In the genomic region with DNA sequence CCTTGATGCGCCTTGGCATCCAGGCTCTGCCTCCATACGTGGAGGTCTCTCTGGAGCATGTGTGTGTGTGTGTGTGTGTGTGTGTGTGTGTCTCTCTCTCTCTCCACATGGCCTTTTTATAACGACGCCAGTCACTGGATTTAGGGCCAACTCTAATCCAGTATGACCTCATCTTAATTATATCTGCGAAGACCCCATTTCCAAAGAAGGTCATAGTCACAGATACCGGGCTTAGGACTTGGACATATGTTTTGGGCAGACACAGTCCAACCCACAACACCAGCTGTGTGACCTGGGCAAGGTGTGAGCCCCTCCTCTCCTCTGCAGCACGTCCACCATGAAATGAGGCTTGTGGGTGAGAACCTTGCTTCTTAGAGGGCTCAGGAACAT, we compare ENCODE assay signal across 15 cellular contexts.
"Had no signal": no experiment of that assay in that cellular context is flagged by ENCODE, and none has a peak within 500 bp of the region (broad histone marks: within the 10 kb centered on the region; RNA-seq: fewer than 3 reads in every experiment).

No MANE protein-coding gene starts in this region.

- H3K27ac Mint-ChIP-seq: activated CD4-positive, alpha-beta memory T cell treated with anti-CD3 and anti-CD28 coated beads for 36 hours; activated naive CD4-positive, alpha-beta T cell treated with anti-CD3 and anti-CD28 coated beads, Interleukin-2, amount 50 U/mL, for 24 hours had no signal

- H3K4me3 Mint-ChIP-seq: activated CD4-positive, alpha-beta memory T cell treated with anti-CD3 and anti-CD28 coated beads for 36 hours; activated naive CD4-positive, alpha-beta T cell treated with anti-CD3 and anti-CD28 coated beads, Interleukin-2, amount 50 U/mL, for 24 hours; activated T-cell treated with anti-CD3 and anti-CD28 coated beads, Interleukin-2, amount 50 U/mL, for 4 hours; nephron had no signal

- H3K9me3 Mint-ChIP-seq: activated CD4-positive, alpha-beta memory T cell treated with anti-CD3 and anti-CD28 coated beads for 36 hours; activated naive CD4-positive, alpha-beta T cell treated with anti-CD3 and anti-CD28 coated beads, Interleukin-2, amount 50 U/mL, for 24 hours; activated T-cell treated with anti-CD3 and anti-CD28 coated beads, Interleukin-2, amount 50 U/mL, for 4 hours; nephron had no signal

- DNase-seq: activated CD4-positive, alpha-beta memory T cell treated with anti-CD3 and anti-CD28 coated beads for 36 hours; activated CD4-positive, alpha-beta T cell treated with anti-CD3 and anti-CD28 coated beads for 1 hour; activated effector memory CD4-positive, alpha-beta T cell treated with anti-CD3 and anti-CD28 coated beads, Interleukin-2, amount 50 U/mL, for 16 hours; activated T-cell treated with anti-CD3 and anti-CD28 coated beads, Interleukin-2, amount 50 U/mL, for 4 hours; colonic mucosa; effector CD8-positive, alpha-beta T cell; foreskin fibroblast; sigmoid colon; spleen; stomach; T-helper 1 cell; testis had no signal

- H3K9me3 ChIP-seq: adrenal gland, colonic mucosa, sigmoid colon, spleen, stomach, testis had no signal

- H3K27me3 ChIP-seq: adrenal gland, colonic mucosa, sigmoid colon, spleen, stomach, testis had no signal

- H3K4me3 ChIP-seq: adrenal gland, colonic mucosa, sigmoid colon, spleen, stomach, testis had no signal

- H3K27ac ChIP-seq: colonic mucosa, sigmoid colon, spleen, testis had no signal

- H3K36me3 ChIP-seq: adrenal gland, colonic mucosa had no signal

- H3K36me3 Mint-ChIP-seq: activated CD4-positive, alpha-beta memory T cell treated with anti-CD3 and anti-CD28 coated beads for 36 hours had no signal

- H3K27me3 Mint-ChIP-seq: activated CD4-positive, alpha-beta memory T cell treated with anti-CD3 and anti-CD28 coated beads for 36 hours; activated naive CD4-positive, alpha-beta T cell treated with anti-CD3 and anti-CD28 coated beads, Interleukin-2, amount 50 U/mL, for 24 hours had no signal

- ATAC-seq: activated T-cell treated with anti-CD3 and anti-CD28 coated beads, Interleukin-2, amount 50 U/mL, for 4 hours had no signal
